27 cellular contexts compared by ENCODE assay signal in genomic region chr2:125424386-125424785, GRCh38.
"Had no signal": no experiment of that assay in that cellular context is flagged by ENCODE, and none has a peak within 500 bp of the region (broad histone marks: within the 10 kb centered on the region; RNA-seq: fewer than 3 reads in every experiment).

No MANE protein-coding gene starts in this region.

- H3K9me3 ChIP-seq: body of pancreas, gastroesophageal sphincter, right lobe of liver, thyroid gland, upper lobe of left lung, vagina had no signal

- H3K4me1 ChIP-seq: body of pancreas, gastroesophageal sphincter, right lobe of liver, thyroid gland, upper lobe of left lung, vagina had no signal

- H3K36me3 ChIP-seq: gastroesophageal sphincter, right lobe of liver, thyroid gland, upper lobe of left lung, vagina had no signal

- DNase-seq: activated CD4-positive, alpha-beta T cell treated with anti-CD3 and anti-CD28 coated beads, Interleukin-2, amount 50 U/mL, for 1 hour; activated CD8-positive, alpha-beta T cell treated with anti-CD3 and anti-CD28 coated beads for 36 hours; activated naive CD4-positive, alpha-beta T cell; activated T-cell treated with anti-CD3 and anti-CD28 coated beads, Interleukin-2, amount 50 U/mL, for 72 hours; body of pancreas; dorsolateral prefrontal cortex; effector memory CD8-positive, alpha-beta T cell; erythroblast; hippocampal formation; left cardiac atrium; left ventricle myocardium superior; naive B cell; nephron progenitor cell; occipital lobe; posterior cingulate gyrus; right lobe of liver; stimulated activated CD4-positive, alpha-beta T cell treated with anti-CD3 and anti-CD28 coated beads, Interleukin-4, amount 100 ng/mL, for 24 hours; T-helper 2 cell; thyroid gland; upper lobe of left lung had no signal

- H3K4me3 ChIP-seq: body of pancreas, coronary artery, dorsolateral prefrontal cortex, gastroesophageal sphincter, right lobe of liver, skin epidermis, thyroid gland, upper lobe of left lung, vagina had no signal

- ATAC-seq: activated CD8-positive, alpha-beta T cell treated with anti-CD3 and anti-CD28 coated beads for 36 hours; activated naive CD4-positive, alpha-beta T cell treated with anti-CD3 and anti-CD28 coated beads, Interleukin-2, amount 50 U/mL, for 72 hours; activated T-cell treated with anti-CD3 and anti-CD28 coated beads, Interleukin-2, amount 50 U/mL, for 72 hours; body of pancreas; effector memory CD8-positive, alpha-beta T cell; gastroesophageal sphincter; left cardiac atrium; left ventricle myocardium superior; right lobe of liver; stimulated activated effector memory CD8-positive, alpha-beta T cell treated with anti-CD3 and anti-CD28 coated beads, Interleukin-12 subunit alpha, Interleukin-12 subunit beta, amount 100 ng/mL, for 72 hours; WTC11 had no signal

- H3K27me3 ChIP-seq: body of pancreas, dorsolateral prefrontal cortex, gastroesophageal sphincter, right lobe of liver, thyroid gland, upper lobe of left lung, vagina had no signal

- H3K27ac ChIP-seq: body of pancreas, coronary artery, dorsolateral prefrontal cortex, gastroesophageal sphincter, right lobe of liver, skin epidermis, thyroid gland, upper lobe of left lung, vagina had no signal
